Comparison of ENCODE assay signal across 20 cellular contexts in genomic region chr17:62910277-62910676, GRCh38.
"Had no signal": no experiment of that assay in that cellular context is flagged by ENCODE, and none has a peak within 500 bp of the region (broad histone marks: within the 10 kb centered on the region; RNA-seq: fewer than 3 reads in every experiment).

No MANE protein-coding gene starts in this region.

- H3K27me3 ChIP-seq: gastroesophageal sphincter, ovary, stomach, transverse colon, uterus had no signal

- H3K4me3 Mint-ChIP-seq: naive thymus-derived CD4-positive, alpha-beta T cell; nephron progenitor cell had no signal

- DNase-seq: effector memory CD4-positive, alpha-beta T cell; esophagus squamous epithelium; foreskin fibroblast; glutamatergic neuron; islet precursor cell; left ventricle myocardium inferior; lower lobe of right lung; naive thymus-derived CD4-positive, alpha-beta T cell; nephron progenitor cell; ovary; right cardiac atrium; small intestine; stimulated activated CD4-positive, alpha-beta T cell treated with anti-CD3 and anti-CD28 coated beads, Interleukin-12 subunit alpha, Interleukin-12 subunit beta, amount 100 ng/mL, for 4 hours; stimulated activated naive CD4-positive, alpha-beta T cell; stomach; substantia nigra; transverse colon; uterus had no signal

- H3K36me3 ChIP-seq: esophagus squamous epithelium, gastroesophageal sphincter, left ventricle myocardium inferior, lower lobe of right lung, ovary, stomach, thoracic aorta, transverse colon, uterus had no signal

- H3K4me1 ChIP-seq: gastroesophageal sphincter, left ventricle myocardium inferior, lower lobe of right lung, stomach, transverse colon, uterus had no signal

- H3K9me3 ChIP-seq: esophagus squamous epithelium, lower lobe of right lung, ovary, stomach, thoracic aorta, transverse colon, uterus had no signal

- H3K27ac ChIP-seq: esophagus squamous epithelium, gastroesophageal sphincter, left ventricle myocardium inferior, lower lobe of right lung, ovary, stomach, thoracic aorta, transverse colon, uterus had no signal

- H3K4me3 ChIP-seq: esophagus squamous epithelium, gastroesophageal sphincter, left ventricle myocardium inferior, lower lobe of right lung, ovary, stomach, thoracic aorta, transverse colon, uterus had no signal

- H3K27ac Mint-ChIP-seq: naive thymus-derived CD4-positive, alpha-beta T cell; nephron progenitor cell had no signal

- H3K4me1 Mint-ChIP-seq: naive thymus-derived CD4-positive, alpha-beta T cell had no signal

- ATAC-seq: gastroesophageal sphincter; lower lobe of right lung; naive thymus-derived CD4-positive, alpha-beta T cell; right cardiac atrium had no signal
